Comparison of ENCODE assay signal across 35 cellular contexts in genomic region chr2:50901510-50901909, GRCh38.
"Had no signal": no experiment of that assay in that cellular context is flagged by ENCODE, and none has a peak within 500 bp of the region (broad histone marks: within the 10 kb centered on the region; RNA-seq: fewer than 3 reads in every experiment).

No MANE protein-coding gene starts in this region.

- H3K36me3 ChIP-seq: MG63 had no signal

- DNase-seq: Karpas-422, Kasumi-1, MG63, MM.1S, MV-4-11, NCI-H1048, NCI-H1092, NCI-H1092 treated with DMSO at 0.1 percent for 48 hours, NCI-H1105, NCI-H1105 treated with DMSO at 0.1 percent for 48 hours, NCI-H1417, NCI-H1417 treated with DMSO at 0.1 percent for 48 hours, NCI-H1436, NCI-H1436 treated with DMSO at 0.1 percent for 48 hours, NCI-H146, NCI-H1694, NCI-H1694 treated with DMSO at 0.1 percent for 48 hours, NCI-H187, NCI-H187 treated with DMSO at 0.1 percent for 48 hours, NCI-H1930, NCI-H2029, NCI-H2029 treated with DMSO at 0.1 percent for 48 hours, NCI-H2081, NCI-H2081 treated with DMSO at 0.1 percent for 48 hours, NCI-H2107, NCI-H2171, NCI-H2171 treated with DMSO at 0.1 percent for 48 hours, NCI-H2227 treated with DMSO at 0.1 percent for 48 hours, NCI-H226, NCI-H345, NCI-H446, NCI-H510A, NCI-H510A treated with DMSO at 0.1 percent for 48 hours, NCI-H524, NCI-H524 treated with DMSO at 0.1 percent for 48 hours had no signal

- H3K9me3 ChIP-seq: MG63 had no signal

- H3K27me3 ChIP-seq: MG63 had no signal

- H3K4me3 ChIP-seq: MG63 had no signal
